In genomic region chr14:93772263-93772662, GRCh38 we compare ENCODE assay signal across 18 cellular contexts. TPM values are rescaled to one million over a fixed set of nuclear protein-coding genes. Genes with fewer than 3 reads are reported as not detected.
A peak's percentile ranks its signal among the peaks of the same experiment; 100 is the strongest.
DNase-seq lines count a peak whose midpoint lies in the region; ATAC-seq and TF ChIP-seq lines count a peak whose summit lies in the region.
"Had no signal": no experiment of that assay in that cellular context is flagged by ENCODE, and none has a peak within 500 bp of the region (broad histone marks: within the 10 kb centered on the region; RNA-seq: fewer than 3 reads in every experiment).

No MANE protein-coding gene starts in this region.

- intact Hi-C loops in Right ventricle myocardium superior (cut with DNase I): no loop called here
- intact Hi-C loops in naive thymus-derived CD4-positive, alpha-beta T cell (cut with micrococcal nuclease): no loop called here
- intact Hi-C loops in activated CD4-positive, alpha-beta memory T cell treated with anti-CD3 and anti-CD28 coated beads for 36 hours (cut with micrococcal nuclease): no loop called here

- no peaks in the 10 kb centered on the region for H3K27me3 ChIP-seq in right atrium auricular region
- H3K27me3 ChIP-seq in muscle layer of colon (ENCODE audit: control insufficient read depth in 1 of 2, insufficient read depth in 2 of 2, low read length in 2 of 2): no peaks in the 10 kb centered on the region
- no peaks in the 10 kb centered on the region for H3K27me3 ChIP-seq in naive thymus-derived CD4-positive, alpha-beta T cell (ENCODE audit: control insufficient read depth in 2 of 2, insufficient read depth in 2 of 2, low read length in 2 of 2)
- H3K27me3 ChIP-seq: BE2C had no signal

- CTCF ChIA-PET in naive thymus-derived CD4-positive, alpha-beta T cell (lab: Charles Lee): no interaction called here
- CTCF ChIA-PET in activated CD4-positive, alpha-beta memory T cell treated with anti-CD3 and anti-CD28 coated beads for 36 hours (lab: Charles Lee): no interaction called here

- DNase-seq in Right ventricle myocardium superior: peak; percentile 48
- no peak for DNase-seq in right atrium auricular region (ENCODE audit: low spot score)
- no peak for DNase-seq in COR-L47 (lab: John Stamatoyannopoulos, UW)
- no peak for DNase-seq in naive thymus-derived CD4-positive, alpha-beta T cell
- DNase-seq in activated naive CD8-positive, alpha-beta T cell treated with anti-CD3 and anti-CD28 coated beads, Interleukin-2, amount 50 U/mL, for 24 hours: no peak
- DNase-seq in activated CD4-positive, alpha-beta memory T cell treated with anti-CD3 and anti-CD28 coated beads for 36 hours: no peak
- DNase-seq: 8988T; BE2C; Calu3; CD4-positive, alpha-beta T cell; H7; NCI-H1048; NCI-H2227 treated with DMSO at 0.1 percent for 48 hours; NCI-H524 treated with DMSO at 0.1 percent for 48 hours had no signal

- no peaks in the 10 kb centered on the region for H3K36me3 Mint-ChIP-seq in stimulated activated memory B cell treated with anti-CD40 and anti-IgM and Interleukin-4, amounts not matched to agents 10 μg/mL and 1 μg/mL and 100 μg/mL, for 72 hours
- peaks cover 0 to 5% (median 0%) of the 10 kb centered on the region in 5 donors for H3K36me3 Mint-ChIP-seq in naive thymus-derived CD4-positive, alpha-beta T cell
- no peaks in the 10 kb centered on the region for H3K36me3 Mint-ChIP-seq in activated naive CD8-positive, alpha-beta T cell treated with anti-CD3 and anti-CD28 coated beads, Interleukin-2, amount 50 U/mL, for 24 hours (ENCODE audit: low read depth)
- no peaks in the 10 kb centered on the region for H3K36me3 Mint-ChIP-seq in activated CD4-positive, alpha-beta memory T cell treated with anti-CD3 and anti-CD28 coated beads for 36 hours

- H3K27me3 Mint-ChIP-seq in stimulated activated memory B cell treated with anti-CD40 and anti-IgM and Interleukin-4, amounts not matched to agents 10 μg/mL and 1 μg/mL and 100 μg/mL, for 72 hours: peaks cover 20% of the 10 kb centered on the region
- H3K27me3 Mint-ChIP-seq in naive thymus-derived CD4-positive, alpha-beta T cell: peaks cover 0 to 31% (median 8%) of the 10 kb centered on the region in 5 donors
- peaks cover 2% of the 10 kb centered on the region for H3K27me3 Mint-ChIP-seq in activated naive CD8-positive, alpha-beta T cell treated with anti-CD3 and anti-CD28 coated beads, Interleukin-2, amount 50 U/mL, for 24 hours
- H3K27me3 Mint-ChIP-seq in activated CD4-positive, alpha-beta memory T cell treated with anti-CD3 and anti-CD28 coated beads for 36 hours: peaks cover 7% of the 10 kb centered on the region

- no peak overlapping the region for H3K4me3 ChIP-seq in right atrium auricular region
- no peak overlapping the region for H3K4me3 ChIP-seq in muscle layer of colon (ENCODE audit: low read depth in 1 of 2, low read length in 2 of 2)
- no peak overlapping the region for H3K4me3 ChIP-seq in naive thymus-derived CD4-positive, alpha-beta T cell (ENCODE audit: low read length)

- H3K9me3 Mint-ChIP-seq in stimulated activated memory B cell treated with anti-CD40 and anti-IgM and Interleukin-4, amounts not matched to agents 10 μg/mL and 1 μg/mL and 100 μg/mL, for 72 hours: peaks cover 6% of the 10 kb centered on the region
- peaks cover 0 to 10% (median 3%) of the 10 kb centered on the region in 11 donors for H3K9me3 Mint-ChIP-seq in naive thymus-derived CD4-positive, alpha-beta T cell
- no peaks in the 10 kb centered on the region for H3K9me3 Mint-ChIP-seq in activated naive CD8-positive, alpha-beta T cell treated with anti-CD3 and anti-CD28 coated beads, Interleukin-2, amount 50 U/mL, for 24 hours
- peaks cover 5% of the 10 kb centered on the region for H3K9me3 Mint-ChIP-seq in activated CD4-positive, alpha-beta memory T cell treated with anti-CD3 and anti-CD28 coated beads for 36 hours
- H3K9me3 Mint-ChIP-seq: CD4-positive, alpha-beta T cell had no signal

- H3K36me3 ChIP-seq in right atrium auricular region (no peaks in the 10 kb centered on the region), muscle layer of colon (ENCODE audit: insufficient read depth, low read length) (peaks cover 45% of the 10 kb centered on the region)
- no peaks in the 10 kb centered on the region for H3K36me3 ChIP-seq in naive thymus-derived CD4-positive, alpha-beta T cell (ENCODE audit: control insufficient read depth in 2 of 3, insufficient read depth in 3 of 3, low read length in 3 of 3)

- H3K4me1 Mint-ChIP-seq in stimulated activated memory B cell treated with anti-CD40 and anti-IgM and Interleukin-4, amounts not matched to agents 10 μg/mL and 1 μg/mL and 100 μg/mL, for 72 hours: no peaks in the 10 kb centered on the region
- no peaks in the 10 kb centered on the region for H3K4me1 Mint-ChIP-seq in naive thymus-derived CD4-positive, alpha-beta T cell
- H3K4me1 Mint-ChIP-seq in activated naive CD8-positive, alpha-beta T cell treated with anti-CD3 and anti-CD28 coated beads, Interleukin-2, amount 50 U/mL, for 24 hours: no peaks in the 10 kb centered on the region
- H3K4me1 Mint-ChIP-seq in activated CD4-positive, alpha-beta memory T cell treated with anti-CD3 and anti-CD28 coated beads for 36 hours (ENCODE audit: low read depth): no peaks in the 10 kb centered on the region

- H3K9ac ChIP-seq in muscle layer of colon (ENCODE audit: low read length): no peak overlapping the region

- H3K9me3 ChIP-seq in right atrium auricular region (no peaks in the 10 kb centered on the region), muscle layer of colon (ENCODE audit: low read length) (no peaks in the 10 kb centered on the region)
- no peaks in the 10 kb centered on the region for H3K9me3 ChIP-seq in naive thymus-derived CD4-positive, alpha-beta T cell (ENCODE audit: control insufficient read depth in 2 of 3, low read length in 3 of 3)
- H3K9me3 ChIP-seq: BE2C had no signal

- H3K27ac ChIP-seq in right atrium auricular region (peak overlapping the region in 1 of 2 donors; percentile 27), muscle layer of colon (ENCODE audit: low read depth, low read length) (peak overlapping the region; percentile 53)
- no peak overlapping the region for H3K27ac ChIP-seq in naive thymus-derived CD4-positive, alpha-beta T cell (ENCODE audit: low read depth, low read length)

- H3K4me1 ChIP-seq in right atrium auricular region (peaks cover 0 to 4% of the 10 kb centered on the region in 2 donors), muscle layer of colon (ENCODE audit: insufficient read depth, low read length) (peaks cover 35% of the 10 kb centered on the region)
- H3K4me1 ChIP-seq in naive thymus-derived CD4-positive, alpha-beta T cell (ENCODE audit: control insufficient read depth in 2 of 2, insufficient read depth in 2 of 2, low read length in 2 of 2): no peaks in the 10 kb centered on the region
- H3K4me1 ChIP-seq: BE2C had no signal

- peak; percentile 89 for ATAC-seq in Right ventricle myocardium superior (ENCODE audit: poor library complexity)
- ATAC-seq in stimulated activated memory B cell treated with anti-CD40 and anti-IgM and Interleukin-4, amounts not matched to agents 10 μg/mL and 1 μg/mL and 100 μg/mL, for 72 hours: peak; percentile 9
- no peak for ATAC-seq in naive thymus-derived CD4-positive, alpha-beta T cell
- ATAC-seq in activated naive CD8-positive, alpha-beta T cell treated with anti-CD3 and anti-CD28 coated beads, Interleukin-2, amount 50 U/mL, for 24 hours: no peak
- ATAC-seq: Panc1 had no signal

- H3K4me3 Mint-ChIP-seq in stimulated activated memory B cell treated with anti-CD40 and anti-IgM and Interleukin-4, amounts not matched to agents 10 μg/mL and 1 μg/mL and 100 μg/mL, for 72 hours: no peak overlapping the region
- H3K4me3 Mint-ChIP-seq in naive thymus-derived CD4-positive, alpha-beta T cell: no peak overlapping the region
- no peak overlapping the region for H3K4me3 Mint-ChIP-seq in activated naive CD8-positive, alpha-beta T cell treated with anti-CD3 and anti-CD28 coated beads, Interleukin-2, amount 50 U/mL, for 24 hours
- no peak overlapping the region for H3K4me3 Mint-ChIP-seq in activated CD4-positive, alpha-beta memory T cell treated with anti-CD3 and anti-CD28 coated beads for 36 hours
- H3K4me3 Mint-ChIP-seq: CD4-positive, alpha-beta T cell had no signal

- POLR2A ChIA-PET in naive thymus-derived CD4-positive, alpha-beta T cell (lab: Charles Lee): no interaction called here
- POLR2A ChIA-PET in activated CD4-positive, alpha-beta memory T cell treated with anti-CD3 and anti-CD28 coated beads for 36 hours (lab: Charles Lee): no interaction called here

- no peak for TF ChIP-seq CTCF in right atrium auricular region (IDR thresholded peaks at IDR 0.05)

- H3K27ac Mint-ChIP-seq in stimulated activated memory B cell treated with anti-CD40 and anti-IgM and Interleukin-4, amounts not matched to agents 10 μg/mL and 1 μg/mL and 100 μg/mL, for 72 hours: no peak overlapping the region
- no peak overlapping the region for H3K27ac Mint-ChIP-seq in naive thymus-derived CD4-positive, alpha-beta T cell
- no peak overlapping the region for H3K27ac Mint-ChIP-seq in activated naive CD8-positive, alpha-beta T cell treated with anti-CD3 and anti-CD28 coated beads, Interleukin-2, amount 50 U/mL, for 24 hours
- no peak overlapping the region for H3K27ac Mint-ChIP-seq in activated CD4-positive, alpha-beta memory T cell treated with anti-CD3 and anti-CD28 coated beads for 36 hours
- H3K27ac Mint-ChIP-seq: CD4-positive, alpha-beta T cell had no signal

RNA-seq across cellular contexts. Expression of gene PRIMA1, which starts 16.0 kb away (rescaled TPM):
- total RNA-seq in Right ventricle myocardium superior: 8.4 TPM
- total RNA-seq in right atrium auricular region: 1 to 10 TPM; 2.2 to 4.1 TPM
- not detected for total RNA-seq in naive thymus-derived CD4-positive, alpha-beta T cell
- polyA plus RNA-seq in naive thymus-derived CD4-positive, alpha-beta T cell: not detected
- not detected for total RNA-seq in activated CD4-positive, alpha-beta memory T cell treated with anti-CD3 and anti-CD28 coated beads for 36 hours
- total RNA-seq: Calu3; CD4-positive, alpha-beta T cell; MCF 10A had no signal

Comparison
In these comparisons a context has a peak if more than half of its experiments do, and no peak if none do; other contexts are left out.
1. ATAC-seq: peak in Right ventricle myocardium superior (single experiment) and stimulated activated memory B cell treated with anti-CD40 and anti-IgM and Interleukin-4, amounts not matched to agents 10 μg/mL and 1 μg/mL and 100 μg/mL, for 72 hours (single experiment); none in naive thymus-derived CD4-positive, alpha-beta T cell (single experiment) and activated naive CD8-positive, alpha-beta T cell treated with anti-CD3 and anti-CD28 coated beads, Interleukin-2, amount 50 U/mL, for 24 hours (single experiment).